Comparison of ENCODE assay signal across 18 cellular contexts in the genomic region with DNA sequence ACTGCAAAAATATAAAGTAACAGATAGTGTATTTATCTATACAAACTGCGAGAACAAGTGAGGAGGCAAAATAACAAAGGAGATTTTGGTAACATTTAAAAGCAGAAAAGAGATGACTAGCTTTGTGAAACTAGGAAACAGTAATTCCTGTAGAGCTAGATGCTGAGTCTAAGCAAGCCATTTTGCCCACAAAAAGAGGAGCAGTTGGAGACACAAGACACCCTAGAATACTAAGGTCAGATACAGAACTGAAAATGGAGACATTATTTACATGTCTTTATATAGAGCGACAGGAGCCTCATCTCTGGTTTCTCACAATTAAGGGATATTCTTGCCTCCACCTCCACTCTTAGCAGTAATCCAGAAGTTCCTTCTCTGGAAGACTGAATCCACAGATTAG.
A peak's percentile ranks its signal among the peaks of the same experiment; 100 is the strongest.
DNase-seq lines count a peak whose midpoint lies in the region; ATAC-seq and TF ChIP-seq lines count a peak whose summit lies in the region.
"Had no signal": no experiment of that assay in that cellular context is flagged by ENCODE, and none has a peak within 500 bp of the region (broad histone marks: within the 10 kb centered on the region; RNA-seq: fewer than 3 reads in every experiment).

No MANE protein-coding gene starts in this region.

- H3K27ac ChIP-seq in GM23338 (ENCODE audit: low read depth) (no peak overlapping the region), OCI-LY3 (ENCODE audit: low read length) (no peak overlapping the region), Peyer's patch (no peak overlapping the region)
- H3K27ac ChIP-seq: 22Rv1; A549; BLaER1 treated with 17β-estradiol and CSF1 and Interleukin-3, amounts not matched to agents 10 nM and 100 nM; HL-60; KMS-11 had no signal

- no peaks in the 10 kb centered on the region for H3K4me1 ChIP-seq in GM23338 (ENCODE audit: insufficient read depth)
- peaks cover 26% of the 10 kb centered on the region for H3K4me1 ChIP-seq in OCI-LY3 (ENCODE audit: low read length)
- no peaks in the 10 kb centered on the region for H3K4me1 ChIP-seq in Peyer's patch
- H3K4me1 ChIP-seq in BE2C = no peaks in the 10 kb centered on the region
- H3K4me1 ChIP-seq: A549; BLaER1 treated with 17β-estradiol and CSF1 and Interleukin-3, amounts not matched to agents 10 nM and 100 nM had no signal

- DNase-seq in GM12865 (ENCODE audit: low read depth) (peak; percentile 57), GM23338 (ENCODE audit: low spot score) (no peak), Peyer's patch (no peak), middle frontal gyrus (ENCODE audit: extremely low spot score, low spot score) (no peak), BE2C (no peak)
- DNase-seq in activated CD8-positive, alpha-beta memory T cell treated with anti-CD3 and anti-CD28 coated beads, Interleukin-2, amount 10 ng/mL, durations not matched to agents 7 days and 5 days = no peak
- DNase-seq: Calu3; CD8-positive, alpha-beta T cell; DMS79 treated with DMSO at 0.1 percent for 48 hours; GF-D8; HCEC 1CT had no signal

- peak overlapping the region; percentile 24; the same call in 1 of the 2 replicates for H2AFZ ChIP-seq in GM23338
- H2AFZ ChIP-seq in OCI-LY3 (ENCODE audit: low read depth, low read length) = no peak overlapping the region

- CTCF ChIA-PET in activated CD8-positive, alpha-beta memory T cell treated with anti-CD3 and anti-CD28 coated beads, Interleukin-2, amount 10 ng/mL, durations not matched to agents 7 days and 5 days (lab: Charles Lee) = no interaction called here

- H3K4me3 ChIP-seq in GM12865 (ENCODE audit: low read depth, low read length) = no peak overlapping the region
- no peak overlapping the region for H3K4me3 ChIP-seq in GM23338
- no peak overlapping the region for H3K4me3 ChIP-seq in OCI-LY3 (ENCODE audit: low read length)
- no peak overlapping the region for H3K4me3 ChIP-seq in Peyer's patch
- no peak overlapping the region for H3K4me3 ChIP-seq in BE2C (ENCODE audit: low read depth, low read length)
- H3K4me3 ChIP-seq: A549; BLaER1 treated with 17β-estradiol and CSF1 and Interleukin-3, amounts not matched to agents 10 nM and 100 nM had no signal

- no peak overlapping the region for H3K9ac ChIP-seq in OCI-LY3 (ENCODE audit: low read length)
- H3K9ac ChIP-seq: BLaER1 treated with 17β-estradiol and CSF1 and Interleukin-3, amounts not matched to agents 10 nM and 100 nM; KMS-11 had no signal

- H3K36me3 Mint-ChIP-seq in GM23338 (ENCODE audit: low read depth) = no peaks in the 10 kb centered on the region
- H3K36me3 Mint-ChIP-seq in activated CD8-positive, alpha-beta memory T cell treated with anti-CD3 and anti-CD28 coated beads, Interleukin-2, amount 10 ng/mL, durations not matched to agents 7 days and 5 days = no peaks in the 10 kb centered on the region
- H3K36me3 Mint-ChIP-seq: CD8-positive, alpha-beta T cell had no signal

- TF ChIP-seq POLR2A in Peyer's patch (IDR thresholded peaks at IDR 0.05) = no peak

- H4K20me1 ChIP-seq in GM23338 (replicated peaks; ENCODE audit: insufficient read depth) (no peaks in the 10 kb centered on the region), OCI-LY3 (ENCODE audit: insufficient read depth, low read length) (no peaks in the 10 kb centered on the region)
- H4K20me1 ChIP-seq: BLaER1 treated with 17β-estradiol and CSF1 and Interleukin-3, amounts not matched to agents 10 nM and 100 nM had no signal

- ATAC-seq in GM23338 = no peak
- peak; percentile 53 for ATAC-seq in HG03025 (IDR thresholded peaks at IDR 0.05; ENCODE audit: low FRiP score, unreplicated experiment)
- ATAC-seq in activated CD8-positive, alpha-beta memory T cell treated with anti-CD3 and anti-CD28 coated beads, Interleukin-2, amount 10 ng/mL, durations not matched to agents 7 days and 5 days = no peak
- ATAC-seq: A549; CD8-positive, alpha-beta T cell had no signal

- H3K9me3 ChIP-seq in OCI-LY3 (ENCODE audit: insufficient read depth, low read length) (no peaks in the 10 kb centered on the region), Peyer's patch (no peaks in the 10 kb centered on the region), BE2C (no peaks in the 10 kb centered on the region)
- H3K9me3 ChIP-seq: A549; BLaER1 treated with 17β-estradiol and CSF1 and Interleukin-3, amounts not matched to agents 10 nM and 100 nM had no signal

- no peaks in the 10 kb centered on the region for H3K27me3 ChIP-seq in GM23338 (ENCODE audit: insufficient read depth)
- no peaks in the 10 kb centered on the region for H3K27me3 ChIP-seq in OCI-LY3 (ENCODE audit: low read depth, low read length)
- H3K27me3 ChIP-seq in Peyer's patch = no peaks in the 10 kb centered on the region
- H3K27me3 ChIP-seq in BE2C = no peaks in the 10 kb centered on the region
- H3K27me3 ChIP-seq: BLaER1 treated with 17β-estradiol and CSF1 and Interleukin-3, amounts not matched to agents 10 nM and 100 nM had no signal

- H3K27ac Mint-ChIP-seq in GM23338 = no peak overlapping the region
- no peak overlapping the region for H3K27ac Mint-ChIP-seq in activated CD8-positive, alpha-beta memory T cell treated with anti-CD3 and anti-CD28 coated beads, Interleukin-2, amount 10 ng/mL, durations not matched to agents 7 days and 5 days
- H3K27ac Mint-ChIP-seq: CD8-positive, alpha-beta T cell had no signal

- H3K4me3 Mint-ChIP-seq in GM23338 = no peak overlapping the region
- H3K4me3 Mint-ChIP-seq in activated CD8-positive, alpha-beta memory T cell treated with anti-CD3 and anti-CD28 coated beads, Interleukin-2, amount 10 ng/mL, durations not matched to agents 7 days and 5 days = no peak overlapping the region
- H3K4me3 Mint-ChIP-seq: CD8-positive, alpha-beta T cell had no signal

- H3K9me2 ChIP-seq in GM23338 (ENCODE audit: insufficient read depth) = no peaks in the 10 kb centered on the region; the same call in 1 of the 2 replicates

- H3K79me2 ChIP-seq in GM23338 (replicated peaks; ENCODE audit: insufficient read depth) = no peaks in the 10 kb centered on the region
- no peaks in the 10 kb centered on the region for H3K79me2 ChIP-seq in OCI-LY3 (ENCODE audit: low read length)

- H3F3A ChIP-seq in GM23338 (replicated peaks; ENCODE audit: low read depth) = no peaks in the 10 kb centered on the region

- H3K9me3 Mint-ChIP-seq in GM23338 = no peaks in the 10 kb centered on the region
- H3K9me3 Mint-ChIP-seq in activated CD8-positive, alpha-beta memory T cell treated with anti-CD3 and anti-CD28 coated beads, Interleukin-2, amount 10 ng/mL, durations not matched to agents 7 days and 5 days (ENCODE audit: low read depth) = no peaks in the 10 kb centered on the region

- H3K4me2 ChIP-seq in GM23338 (no peak overlapping the region), OCI-LY3 (ENCODE audit: low read length) (peak overlapping the region; percentile 37)
- H3K4me2 ChIP-seq: A549; BLaER1 treated with 17β-estradiol and CSF1 and Interleukin-3, amounts not matched to agents 10 nM and 100 nM; KMS-11 had no signal

- TF ChIP-seq CTCF in GM12865 (IDR thresholded peaks at IDR 0.05; ENCODE audit: insufficient read depth, low read depth, low read length, missing control alignments) (no peak), GM23338 (conservative IDR thresholded peaks at IDR 0.05; ENCODE audit: low read depth in 2 of 2) (no peak), OCI-LY3 (IDR thresholded peaks at IDR 0.05; ENCODE audit: low read depth, low read length) (no peak), Peyer's patch (IDR thresholded peaks at IDR 0.05) (no peak), BE2C (IDR thresholded peaks at IDR 0.05; ENCODE audit: low read depth, low read length) (no peak)

- H3K4me1 Mint-ChIP-seq in GM23338 = no peaks in the 10 kb centered on the region
- no peaks in the 10 kb centered on the region for H3K4me1 Mint-ChIP-seq in activated CD8-positive, alpha-beta memory T cell treated with anti-CD3 and anti-CD28 coated beads, Interleukin-2, amount 10 ng/mL, durations not matched to agents 7 days and 5 days

- H3K27me3 Mint-ChIP-seq in GM23338 (ENCODE audit: insufficient read depth, low read depth, poor library complexity) = peaks cover 2% of the 10 kb centered on the region
- H3K27me3 Mint-ChIP-seq in activated CD8-positive, alpha-beta memory T cell treated with anti-CD3 and anti-CD28 coated beads, Interleukin-2, amount 10 ng/mL, durations not matched to agents 7 days and 5 days = no peaks in the 10 kb centered on the region

- no peaks in the 10 kb centered on the region for H3K36me3 ChIP-seq in GM23338 (ENCODE audit: insufficient read depth)
- no peaks in the 10 kb centered on the region for H3K36me3 ChIP-seq in OCI-LY3 (replicated peaks; ENCODE audit: low read depth, low read length)
- H3K36me3 ChIP-seq in Peyer's patch = no peaks in the 10 kb centered on the region
- H3K36me3 ChIP-seq in BE2C = no peaks in the 10 kb centered on the region
- H3K36me3 ChIP-seq: BLaER1 treated with 17β-estradiol and CSF1 and Interleukin-3, amounts not matched to agents 10 nM and 100 nM had no signal

TF ChIP-seq in GM23338, 12 proteins besides CTCF, POLR2A, EP300 and RAD21:
- TF ChIP-seq STAT1 (IDR thresholded peaks at IDR 0.05; ENCODE audit: unreplicated experiment) = no peak
- TF ChIP-seq EZH2 (IDR thresholded peaks at IDR 0.05; ENCODE audit: low read depth, unreplicated experiment) = no peak
- TF ChIP-seq, protein P1, sequence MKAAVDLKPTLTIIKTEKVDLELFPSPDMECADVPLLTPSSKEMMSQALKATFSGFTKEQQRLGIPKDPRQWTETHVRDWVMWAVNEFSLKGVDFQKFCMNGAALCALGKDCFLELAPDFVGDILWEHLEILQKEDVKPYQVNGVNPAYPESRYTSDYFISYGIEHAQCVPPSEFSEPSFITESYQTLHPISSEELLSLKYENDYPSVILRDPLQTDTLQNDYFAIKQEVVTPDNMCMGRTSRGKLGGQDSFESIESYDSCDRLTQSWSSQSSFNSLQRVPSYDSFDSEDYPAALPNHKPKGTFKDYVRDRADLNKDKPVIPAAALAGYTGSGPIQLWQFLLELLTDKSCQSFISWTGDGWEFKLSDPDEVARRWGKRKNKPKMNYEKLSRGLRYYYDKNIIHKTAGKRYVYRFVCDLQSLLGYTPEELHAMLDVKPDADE (IDR thresholded peaks at IDR 0.05) = no peak
- TF ChIP-seq ZNF331 (CRISPR knock-in tag; IDR thresholded peaks at IDR 0.05; ENCODE audit: low read depth) = no peak
- TF ChIP-seq POLR2AphosphoS5 (IDR thresholded peaks at IDR 0.05; ENCODE audit: low read depth) = no peak
